In the genomic region with DNA sequence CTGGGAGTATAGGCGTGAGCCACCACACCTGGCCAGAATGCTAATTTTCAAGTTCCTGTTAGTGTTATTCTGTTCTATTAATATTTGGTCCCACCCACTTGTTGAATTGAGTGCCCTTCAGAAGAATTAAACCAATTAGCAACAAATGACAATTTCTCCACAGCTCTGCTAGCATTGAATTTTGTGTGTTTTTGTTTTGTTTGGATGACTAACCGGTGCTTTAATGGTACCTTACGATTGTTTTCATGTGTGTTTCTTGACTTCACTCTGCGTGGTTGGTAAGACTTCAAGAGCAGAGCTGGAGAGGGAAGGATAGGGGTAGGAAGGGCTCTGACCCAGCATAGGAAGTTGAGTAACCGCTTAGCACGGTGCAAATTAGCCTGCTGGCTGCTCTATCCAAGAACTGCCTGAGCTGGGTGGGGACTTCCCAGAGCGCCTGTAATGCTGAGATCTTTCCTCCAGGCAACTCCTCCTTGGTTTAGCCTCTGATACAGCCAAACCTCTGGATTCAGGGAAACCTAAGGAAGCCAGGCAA, we compare ENCODE assay signal across 8 cellular contexts. TPM values are rescaled to one million over a fixed set of nuclear protein-coding genes. Genes with fewer than 3 reads are reported as not detected.
DNase-seq lines count a peak whose midpoint lies in the region; TF ChIP-seq lines count a peak whose summit lies in the region.

No MANE protein-coding gene starts in this region.

- peaks cover 20% of the 10 kb centered on the region for H3K4me1 Mint-ChIP-seq in neural crest cell

- peak overlapping the region; percentile 30 for H3K4me2 ChIP-seq in fibroblast of lung (ENCODE audit: extremely low read depth, insufficient read depth, low read length)

- no peak overlapping the region for H3K27ac Mint-ChIP-seq in neural crest cell (ENCODE audit: unreplicated experiment)

- H3K27me3 ChIP-seq in MG63 (no peaks in the 10 kb centered on the region), fibroblast of lung (ENCODE audit: control insufficient read depth, insufficient read depth, low read length) (no peaks in the 10 kb centered on the region), WERI-Rb-1 (ENCODE audit: insufficient read depth, low read depth, severe bottlenecking) (no peaks in the 10 kb centered on the region)

- no peaks in the 10 kb centered on the region for H3K9me3 Mint-ChIP-seq in neural crest cell

- H2AFZ ChIP-seq in fibroblast of lung (ENCODE audit: low read length) = no peak overlapping the region

- no peaks in the 10 kb centered on the region for H3K27me3 Mint-ChIP-seq in neural crest cell (ENCODE audit: low read depth)

- peak in 1 of 2 donors; percentile 9 for TF ChIP-seq CTCF in fibroblast of lung (conservative IDR thresholded peaks at IDR 0.05 in 1 of 2, IDR thresholded peaks at IDR 0.05 in 1 of 2; ENCODE audit: low read depth in 1 of 2, low read length in 2 of 2)
- TF ChIP-seq CTCF in neural crest cell (conservative IDR thresholded peaks at IDR 0.05) = no peak
- no peak for TF ChIP-seq CTCF in WERI-Rb-1 (IDR thresholded peaks at IDR 0.05; ENCODE audit: low read depth, low read length)

- H3K79me2 ChIP-seq in fibroblast of lung (ENCODE audit: control insufficient read depth, insufficient read depth, low read length) = peaks cover 62% of the 10 kb centered on the region

- H3K36me3 ChIP-seq in MG63 = peaks cover 13% of the 10 kb centered on the region
- peaks cover 18% of the 10 kb centered on the region for H3K36me3 ChIP-seq in fibroblast of lung (ENCODE audit: control insufficient read depth, insufficient read depth, low read length)
- no peaks in the 10 kb centered on the region for H3K36me3 ChIP-seq in WERI-Rb-1

- H3K4me3 ChIP-seq in MG63 = no peak overlapping the region
- peak overlapping the region in 1 of 4 experiments; percentile 25 for H3K4me3 ChIP-seq in fibroblast of lung (replicated peaks in 1 of 4; ENCODE audit: control extremely low read depth in 1 of 4, insufficient read depth in 1 of 4, low read depth in 3 of 4, low read length in 4 of 4)
- H3K4me3 ChIP-seq in WERI-Rb-1 (ENCODE audit: low read depth, low read length) = no peak overlapping the region

- H3K9me3 ChIP-seq in MG63 = no peaks in the 10 kb centered on the region
- no peaks in the 10 kb centered on the region for H3K9me3 ChIP-seq in fibroblast of lung (ENCODE audit: control insufficient read depth, insufficient read depth, low read depth, low read length)
- no peaks in the 10 kb centered on the region for H3K9me3 ChIP-seq in WERI-Rb-1 (ENCODE audit: severe bottlenecking)

- peaks cover 19% of the 10 kb centered on the region for H3K4me1 ChIP-seq in fibroblast of lung (ENCODE audit: control insufficient read depth, extremely low read depth, insufficient read depth, low read length)

- peak overlapping the region; percentile 72 for H3K27ac ChIP-seq in fibroblast of lung (ENCODE audit: insufficient read depth, low read length)
- H3K27ac ChIP-seq in WERI-Rb-1 = no peak overlapping the region

- peak overlapping the region; percentile 42 for H3K4me3 Mint-ChIP-seq in neural crest cell

- H3K9ac ChIP-seq in fibroblast of lung (ENCODE audit: insufficient read depth, low read length) = no peak overlapping the region

- peaks cover 2% of the 10 kb centered on the region for H3K36me3 Mint-ChIP-seq in neural crest cell (ENCODE audit: low read depth)

- no peaks in the 10 kb centered on the region for H4K20me1 ChIP-seq in fibroblast of lung (ENCODE audit: control insufficient read depth, extremely low read depth, insufficient read depth, low read length)

- peak; percentile 70 for DNase-seq in ELF-1 (ENCODE audit: low read depth, low spot score)
- peak; percentile 86 for DNase-seq in MG63
- DNase-seq in activated T-cell treated with anti-CD3 and anti-CD28 coated beads, Interleukin-2, amount 50 U/mL, for 1 hour = peak; percentile 56
- DNase-seq in fibroblast of lung (ENCODE audit: low read depth in 2 of 2) = peak; percentile 87
- no peak for DNase-seq in neural crest cell (ENCODE audit: low read depth, low spot score)
- no peak for DNase-seq in iPS-NIHi11 (ENCODE audit: low spot score)
- DNase-seq in WERI-Rb-1 = no peak
- DNase-seq in inferior parietal cortex (ENCODE audit: extremely low spot score) = no peak

RNA-seq across cellular contexts. Expression of a gene that starts 4.6 kb away (rescaled TPM):
- total RNA-seq in MG63 (2014; rRNA removed; shearing (Covaris generic); ENCODE audit: low replicate concordance) = 164 and 230 TPM in 2 replicates
- total RNA-seq in fibroblast of lung (241 and 394 TPM in 2 replicates), neural crest cell (67.7 and 71.6 TPM in 2 replicates)
- polyA plus RNA-seq in fibroblast of lung = 245 and 408 TPM in 2 replicates
- polyA plus RNA-seq in fibroblast of lung (2012) = 319 and 543 TPM in 2 replicates
- polyA minus RNA-seq in fibroblast of lung (ENCODE audit: low replicate concordance) = 64.4 and 129 TPM in 2 replicates

RNA-seq across cellular contexts. Expression of a gene that starts 29.3 kb away (rescaled TPM):
- total RNA-seq in MG63 (2014; rRNA removed; shearing (Covaris generic); ENCODE audit: low replicate concordance) = 156 and 207 TPM in 2 replicates
- total RNA-seq in fibroblast of lung (29.6 and 34.7 TPM in 2 replicates), neural crest cell (146 and 155 TPM in 2 replicates)
- 105 and 136 TPM in 2 replicates for polyA plus RNA-seq in fibroblast of lung
- polyA plus RNA-seq in fibroblast of lung (2012) = 205 and 288 TPM in 2 replicates
- 57.0 and 61.1 TPM in 2 replicates for polyA minus RNA-seq in fibroblast of lung (ENCODE audit: low replicate concordance)

RNA-seq across cellular contexts. Expression of a gene that starts 29.7 kb away (rescaled TPM):
- 52.0 and 69.0 TPM in 2 replicates for total RNA-seq in MG63 (2014; rRNA removed; shearing (Covaris generic); ENCODE audit: low replicate concordance)
- 114 and 129 TPM in 2 replicates for total RNA-seq in fibroblast of lung
- 83.4 and 94.8 TPM in 2 replicates for polyA plus RNA-seq in fibroblast of lung
- polyA plus RNA-seq in fibroblast of lung (2012) = 109 and 110 TPM in 2 replicates
- polyA minus RNA-seq in fibroblast of lung (ENCODE audit: low replicate concordance) = 11.8 and 19.9 TPM in 2 replicates
- 107 and 108 TPM in 2 replicates for total RNA-seq in neural crest cell

RNA-seq across cellular contexts. Expression of a gene that starts 53.4 kb away (rescaled TPM):
- total RNA-seq in MG63 (2014; rRNA removed; shearing (Covaris generic); ENCODE audit: low replicate concordance) = 75.8 and 89.8 TPM in 2 replicates
- total RNA-seq in fibroblast of lung (162 and 226 TPM in 2 replicates), neural crest cell (214 and 216 TPM in 2 replicates)
- 184 and 279 TPM in 2 replicates for polyA plus RNA-seq in fibroblast of lung
- polyA plus RNA-seq in fibroblast of lung (2012) = 215 and 312 TPM in 2 replicates
- 268 and 362 TPM in 2 replicates for polyA minus RNA-seq in fibroblast of lung (ENCODE audit: low replicate concordance)

RNA-seq across cellular contexts. Expression of a gene that starts 59.5 kb away (rescaled TPM):
- total RNA-seq in MG63 (2014; rRNA removed; shearing (Covaris generic); ENCODE audit: low replicate concordance) = 6.9 and 7.3 TPM in 2 replicates
- total RNA-seq in fibroblast of lung (7.2 and 8.1 TPM in 2 replicates), neural crest cell (9.7 and 11.1 TPM in 2 replicates)
- 2.3 and 2.6 TPM in 2 replicates for polyA plus RNA-seq in fibroblast of lung
- polyA plus RNA-seq in fibroblast of lung (2012) = 3.3 and 5.2 TPM in 2 replicates
- 1.6 and 2.5 TPM in 2 replicates for polyA minus RNA-seq in fibroblast of lung (ENCODE audit: low replicate concordance)

Comparison
In these comparisons a context has a peak if more than half of its experiments do, and no peak if none do; other contexts are left out.
1. DNase-seq: peak in ELF-1 (single experiment), MG63 (single experiment), activated T-cell treated with anti-CD3 and anti-CD28 coated beads, Interleukin-2, amount 50 U/mL, for 1 hour (single experiment) and fibroblast of lung (2 of 2); none in neural crest cell (single experiment), iPS-NIHi11 (single experiment), WERI-Rb-1 (single experiment) and inferior parietal cortex (single experiment).